1 cellular context compared by ENCODE assay signal in genomic region chr19:46102333-46102732, GRCh38. TPM values are rescaled to one million over a fixed set of nuclear protein-coding genes. Genes with fewer than 3 reads are reported as not detected.
"Had no signal": no experiment of that assay in that cellular context is flagged by ENCODE, and none has a peak within 500 bp of the region (broad histone marks: within the 10 kb centered on the region; RNA-seq: fewer than 3 reads in every experiment).

No MANE protein-coding gene starts in this region.

RNA-seq across cellular contexts. Expression of gene IGFL3, which starts 22.2 kb away (rescaled TPM):
- total RNA-seq: GM12878 had no signal
- polyA plus RNA-seq: GM12878 had no signal

RNA-seq across cellular contexts. Expression of gene IGFL2, which starts 45.7 kb away (rescaled TPM):
- total RNA-seq: GM12878 had no signal
